11 cellular contexts compared by ENCODE assay signal in genomic region chr3:69761896-69762789, GRCh38. TPM values are rescaled to one million over a fixed set of nuclear protein-coding genes. Genes with fewer than 3 reads are reported as not detected.
A peak's percentile ranks its signal among the peaks of the same experiment; 100 is the strongest.
DNase-seq lines count a peak whose midpoint lies in the region; ATAC-seq and FAIRE-seq lines count a peak whose summit lies in the region.
"Had no signal": no experiment of that assay in that cellular context is flagged by ENCODE, and none has a peak within 500 bp of the region (broad histone marks: within the 10 kb centered on the region; RNA-seq: fewer than 3 reads in every experiment).

No MANE protein-coding gene starts in this region.

- peaks cover 0 to 3% of the 10 kb centered on the region in 2 donors for H3K27me3 Mint-ChIP-seq in CD8-positive, alpha-beta memory T cell

- H3K27ac Mint-ChIP-seq in stimulated activated effector memory CD8-positive, alpha-beta T cell treated with anti-CD3 and anti-CD28 coated beads, Interleukin-12 subunit alpha, Interleukin-12 subunit beta, amount 100 ng/mL, for 72 hours, result no peak overlapping the region
- no peak overlapping the region for H3K27ac Mint-ChIP-seq in CD8-positive, alpha-beta memory T cell

- CTCF ChIA-PET in CD8-positive, alpha-beta memory T cell (lab: Charles Lee), result no interaction called here

- peaks cover 3% of the 10 kb centered on the region for H3K9me3 Mint-ChIP-seq in stimulated activated effector memory CD8-positive, alpha-beta T cell treated with anti-CD3 and anti-CD28 coated beads, Interleukin-12 subunit alpha, Interleukin-12 subunit beta, amount 100 ng/mL, for 72 hours
- peaks cover 0 to 2% (median 0%) of the 10 kb centered on the region in 5 donors for H3K9me3 Mint-ChIP-seq in CD8-positive, alpha-beta memory T cell

- no peaks in the 10 kb centered on the region for H3K36me3 Mint-ChIP-seq in stimulated activated effector memory CD8-positive, alpha-beta T cell treated with anti-CD3 and anti-CD28 coated beads, Interleukin-12 subunit alpha, Interleukin-12 subunit beta, amount 100 ng/mL, for 72 hours
- H3K36me3 Mint-ChIP-seq in CD8-positive, alpha-beta memory T cell, result no peaks in the 10 kb centered on the region

- ATAC-seq in GM18907 (IDR thresholded peaks at IDR 0.05; ENCODE audit: unreplicated experiment), result peak; percentile 84
- ATAC-seq in HG03520 (IDR thresholded peaks at IDR 0.05; ENCODE audit: unreplicated experiment), result peak; percentile 64
- ATAC-seq in stimulated activated effector memory CD8-positive, alpha-beta T cell treated with anti-CD3 and anti-CD28 coated beads, Interleukin-12 subunit alpha, Interleukin-12 subunit beta, amount 100 ng/mL, for 72 hours, result peak; percentile 45
- no peak for ATAC-seq in HG03469 (IDR thresholded peaks at IDR 0.05; ENCODE audit: unreplicated experiment)
- ATAC-seq: esophagus mucosa had no signal

- no peaks in the 10 kb centered on the region for H3K27me3 ChIP-seq in CD8-positive, alpha-beta memory T cell (ENCODE audit: insufficient read depth, low read length, poor library complexity, severe bottlenecking)

- POLR2A ChIA-PET in CD8-positive, alpha-beta memory T cell (lab: Charles Lee), result no interaction called here

- no peak overlapping the region for H3K4me3 Mint-ChIP-seq in stimulated activated effector memory CD8-positive, alpha-beta T cell treated with anti-CD3 and anti-CD28 coated beads, Interleukin-12 subunit alpha, Interleukin-12 subunit beta, amount 100 ng/mL, for 72 hours
- H3K4me3 Mint-ChIP-seq in CD8-positive, alpha-beta memory T cell, result no peak overlapping the region

- H3K4me3 ChIP-seq in CD8-positive, alpha-beta memory T cell (ENCODE audit: low read length), result no peak overlapping the region

- no peak for DNase-seq in stimulated activated effector memory CD8-positive, alpha-beta T cell treated with anti-CD3 and anti-CD28 coated beads, Interleukin-12 subunit alpha, Interleukin-12 subunit beta, amount 100 ng/mL, for 72 hours (ENCODE audit: low spot score in 2 of 2)
- DNase-seq in CD8-positive, alpha-beta memory T cell, result no peak
- DNase-seq in NCI-H345 treated with DMSO at 0.1 percent for 48 hours (lab: John Stamatoyannopoulos, UW; ENCODE audit: unreplicated experiment), result no peak
- no peak for DNase-seq in caudate nucleus (lab: John Stamatoyannopoulos, UW)
- DNase-seq: activated CD8-positive, alpha-beta memory T cell treated with anti-CD3 and anti-CD28 coated beads for 24 hours; NCI-H446 had no signal

- FAIRE-seq in endometrium (lab: Jason Lieb, UNC), result peak; percentile 97

- H3K9me3 ChIP-seq in CD8-positive, alpha-beta memory T cell (ENCODE audit: low read length), result no peaks in the 10 kb centered on the region

- no peaks in the 10 kb centered on the region for H3K36me3 ChIP-seq in CD8-positive, alpha-beta memory T cell (ENCODE audit: insufficient read depth, low read length)

- H3K27ac ChIP-seq in CD8-positive, alpha-beta memory T cell (ENCODE audit: low read depth, low read length), result no peak overlapping the region
- H3K27ac ChIP-seq in caudate nucleus (ENCODE audit: low read depth, low read length), result no peak overlapping the region

- no peaks in the 10 kb centered on the region for H3K4me1 ChIP-seq in CD8-positive, alpha-beta memory T cell (ENCODE audit: insufficient read depth, low read length)

- H3K4me1 Mint-ChIP-seq in stimulated activated effector memory CD8-positive, alpha-beta T cell treated with anti-CD3 and anti-CD28 coated beads, Interleukin-12 subunit alpha, Interleukin-12 subunit beta, amount 100 ng/mL, for 72 hours, result no peaks in the 10 kb centered on the region
- H3K4me1 Mint-ChIP-seq in CD8-positive, alpha-beta memory T cell, result no peaks in the 10 kb centered on the region

RNA-seq across cellular contexts. Expression of gene MITF, which starts 22.9 kb away (rescaled TPM):
- under 1 TPM; 0.38 to 0.81 TPM for total RNA-seq in CD8-positive, alpha-beta memory T cell
- not detected for polyA plus RNA-seq in CD8-positive, alpha-beta memory T cell
